ENCODE assay signal across 8 cellular contexts in genomic region chr2:226835796-226836547, GRCh38. TPM values are rescaled to one million over a fixed set of nuclear protein-coding genes. Genes with fewer than 3 reads are reported as not detected.
DNase-seq lines count a peak whose midpoint lies in the region; ATAC-seq, FAIRE-seq and TF ChIP-seq lines count a peak whose summit lies in the region.

TSS of gene RHBDD1 (plus strand) at chr2:226836054. CDS start at chr2:226864694, 28,640 bp downstream.

- H3K9me3 ChIP-seq in CD8-positive, alpha-beta memory T cell (ENCODE audit: low read length), result no peaks in the 10 kb centered on the region
- H3K9me3 ChIP-seq in H1 (ENCODE audit: insufficient read depth in 2 of 2, low read depth in 1 of 2, low read length in 1 of 2) (no peaks in the 10 kb centered on the region), mesenchymal stem cell (ENCODE audit: control insufficient read depth, low read length) (no peaks in the 10 kb centered on the region)

- TF ChIP-seq CTCF in H1 (IDR thresholded peaks at IDR 0.05; ENCODE audit: control extremely low read depth in 1 of 3, insufficient read depth in 1 of 3, low read depth in 1 of 3, low read length in 3 of 3), result peak in 1 of 3 experiments; percentile 1; a peak in 1 of 4 replicates

- H4K91ac ChIP-seq in H1 (replicated peaks; ENCODE audit: insufficient read length, low read length), result peak within 1 kb of the TSS; percentile 97
- peak within 1 kb of the TSS; percentile 99 for H4K91ac ChIP-seq in mesenchymal stem cell (ENCODE audit: low read length)

- peak within 1 kb of the TSS; percentile 90 for H2AFZ ChIP-seq in H1 (ENCODE audit: low read length)
- H2AFZ ChIP-seq in mesenchymal stem cell (ENCODE audit: low read depth, low read length), result peak within 1 kb of the TSS; percentile 90

- TF ChIP-seq RAD21 in H1 (IDR thresholded peaks at IDR 0.05 in 1 of 2, conservative IDR thresholded peaks at IDR 0.05 in 1 of 2; ENCODE audit: low read depth in 2 of 2, low read length in 2 of 2), result no peak

- no peaks in the 10 kb centered on the region for H3K27me3 ChIP-seq in CD8-positive, alpha-beta memory T cell (ENCODE audit: insufficient read depth, low read length, poor library complexity, severe bottlenecking)
- H3K27me3 ChIP-seq in H1 (replicated peaks in 1 of 4; ENCODE audit: control insufficient read depth in 3 of 4, extremely low read depth in 1 of 4, insufficient read depth in 3 of 4, low read length in 3 of 4), result peaks cover 0 to 6% (median 0%) of the 10 kb centered on the region in 4 experiments; a peak in 3 of 7 replicates
- H3K27me3 ChIP-seq in mesenchymal stem cell (ENCODE audit: control insufficient read depth in 1 of 2, insufficient read depth in 1 of 2, low read length in 2 of 2), result no peaks in the 10 kb centered on the region

- H2BK5ac ChIP-seq in H1 (ENCODE audit: low read depth, low read length), result peak within 1 kb of the TSS; percentile 96
- H2BK5ac ChIP-seq in mesenchymal stem cell (ENCODE audit: low read depth, low read length, poor library complexity, severe bottlenecking), result peak within 1 kb of the TSS; percentile 85

- TF ChIP-seq POLR2A in H1 (IDR thresholded peaks at IDR 0.05; ENCODE audit: control extremely low read depth in 1 of 2, low read depth in 2 of 2, low read length in 2 of 2), result peak; percentile 57 to 85

- peak within 1 kb of the TSS; percentile 91 for H4K5ac ChIP-seq in H1 (ENCODE audit: insufficient read length, low read depth, low read length)

- peak within 1 kb of the TSS; percentile 86 to 98 (median 94) for H3K4me3 Mint-ChIP-seq in CD8-positive, alpha-beta memory T cell

- H3K14ac ChIP-seq in H1 (ENCODE audit: insufficient read length), result no peak within 1 kb of the TSS
- peak within 1 kb of the TSS; percentile 91 to 97 for H3K14ac ChIP-seq in mesenchymal stem cell (ENCODE audit: low read length in 2 of 2)

- peak; percentile 24 for FAIRE-seq in H1 (lab: Jason Lieb, UNC)

- POLR2A ChIA-PET in CD8-positive, alpha-beta memory T cell (lab: Charles Lee), result interaction anchor here (0.7 to 3.0 kb wide), 6 partner anchors 33 to 63 kb away, joined by 3 to 33 read pairs (median 5); partner anchors contain the start of gene IRS1
- POLR2A ChIA-PET in H1 (lab: Charles Lee; ENCODE audit: partially characterized antibody), result interaction anchor here (0.7 to 1.7 kb wide), 17 partner anchors 9 to 1173 kb away, joined by 3 to 10 read pairs (median 4); no protein-coding TSS in a partner anchor

- H4K8ac ChIP-seq in H1 (ENCODE audit: extremely low read depth, insufficient read depth, low read length) (peak within 1 kb of the TSS; percentile 96), mesenchymal stem cell (ENCODE audit: low read length) (peak within 1 kb of the TSS; percentile 99)

- no peaks in the 10 kb centered on the region for H3K36me3 ChIP-seq in CD8-positive, alpha-beta memory T cell (ENCODE audit: insufficient read depth, low read length)
- H3K36me3 ChIP-seq in H1 (ENCODE audit: control insufficient read depth in 2 of 4, insufficient read depth in 4 of 4, low read length in 3 of 4) (peaks cover 0 to 8% (median 0%) of the 10 kb centered on the region in 4 experiments; a peak in 1 of 8 replicates), mesenchymal stem cell (ENCODE audit: control insufficient read depth in 1 of 2, insufficient read depth in 2 of 2, low read depth in 1 of 2, low read length in 2 of 2) (peaks cover 0 to 19% of the 10 kb centered on the region in 2 experiments)

- peaks cover 0 to 13% (median 1%) of the 10 kb centered on the region in 3 donors for H3K36me3 Mint-ChIP-seq in CD8-positive, alpha-beta memory T cell

- H2BK12ac ChIP-seq in H1 (ENCODE audit: low read depth, low read length) (peak within 1 kb of the TSS; percentile 51; the same call in 1 of the 2 replicates), mesenchymal stem cell (ENCODE audit: low read length in 2 of 2) (peak within 1 kb of the TSS; percentile 89 to 95)

- H3K27ac Mint-ChIP-seq in CD8-positive, alpha-beta memory T cell, result peak within 1 kb of the TSS; percentile 96 to 100 (median 99)

- 0 out of 4 replicates have a peak, but pooled peaks cover 0 to 4% of the 10 kb centered on the region in 2 experiments for H3K79me2 ChIP-seq in H1 (ENCODE audit: control insufficient read depth in 1 of 2, insufficient read depth in 2 of 2, low read length in 2 of 2)

- H3K18ac ChIP-seq in H1 (ENCODE audit: extremely low read depth, low read length) (peak within 1 kb of the TSS; percentile 60), mesenchymal stem cell (ENCODE audit: low read depth in 1 of 2, low read length in 2 of 2) (peak within 1 kb of the TSS; percentile 95 to 100)

- peaks cover 0 to 2% of the 10 kb centered on the region in 2 donors for H3K27me3 Mint-ChIP-seq in CD8-positive, alpha-beta memory T cell

- H3K79me1 ChIP-seq in H1 (ENCODE audit: low read depth, low read length) (no peaks in the 10 kb centered on the region), mesenchymal stem cell (replicated peaks; ENCODE audit: low read length, poor library complexity, severe bottlenecking) (peaks cover 12% of the 10 kb centered on the region)

- H3K4ac ChIP-seq in H1 (replicated peaks; ENCODE audit: insufficient read length, low read depth, low read length) (no peak within 1 kb of the TSS), mesenchymal stem cell (ENCODE audit: low read depth in 1 of 2, low read length in 2 of 2) (peak within 1 kb of the TSS; percentile 83 to 99)

- no peaks in the 10 kb centered on the region for H3K9me3 Mint-ChIP-seq in CD8-positive, alpha-beta memory T cell

- H2AK5ac ChIP-seq in H1 (ENCODE audit: low read depth, low read length), result no peak within 1 kb of the TSS
- H2AK5ac ChIP-seq in mesenchymal stem cell (ENCODE audit: low read length, severe bottlenecking), result no peak within 1 kb of the TSS

- H3K9ac ChIP-seq in H1 (replicated peaks in 1 of 4; ENCODE audit: extremely low read depth in 1 of 4, low read depth in 3 of 4, low read length in 3 of 4), result peak within 1 kb of the TSS; percentile 45 to 84 (median 69)
- H3K9ac ChIP-seq in mesenchymal stem cell (ENCODE audit: low read length), result peak within 1 kb of the TSS; percentile 90

- H3K23ac ChIP-seq in H1 (ENCODE audit: insufficient read length) (no peak within 1 kb of the TSS), mesenchymal stem cell (ENCODE audit: low read length in 2 of 2) (peak within 1 kb of the TSS; percentile 47 to 85)

- no peak for TF ChIP-seq EP300 in H1 (IDR thresholded peaks at IDR 0.05; ENCODE audit: borderline replicate concordance in 1 of 2, low read depth in 2 of 2, low read length in 2 of 2)

- peaks cover 6% of the 10 kb centered on the region; the same call in 1 of the 2 replicates for H3K23me2 ChIP-seq in H1 (ENCODE audit: low read depth, low read length)

- H3K4me1 ChIP-seq in CD8-positive, alpha-beta memory T cell (ENCODE audit: insufficient read depth, low read length), result peaks cover 52% of the 10 kb centered on the region
- peaks cover 0 to 5% (median 1%) of the 10 kb centered on the region in 4 experiments; a peak in 5 of 7 replicates for H3K4me1 ChIP-seq in H1 (replicated peaks in 1 of 4; ENCODE audit: control insufficient read depth in 3 of 4, insufficient read depth in 4 of 4, low read length in 3 of 4)
- H3K4me1 ChIP-seq in mesenchymal stem cell (ENCODE audit: control insufficient read depth, insufficient read depth, low read depth, low read length), result peaks cover 6% of the 10 kb centered on the region

- no peaks in the 10 kb centered on the region for H4K20me1 ChIP-seq in H1 (replicated peaks in 1 of 2; ENCODE audit: control insufficient read depth in 1 of 2, insufficient read depth in 2 of 2, low read length in 2 of 2)

- ATAC-seq in GM19467 (IDR thresholded peaks at IDR 0.05; ENCODE audit: unreplicated experiment), result peak; percentile 82

- H3K4me1 Mint-ChIP-seq in CD8-positive, alpha-beta memory T cell, result peaks cover 56 to 67% (median 67%) of the 10 kb centered on the region in 3 donors

- peak; percentile 89 to 97 (median 93) for DNase-seq in CD8-positive, alpha-beta memory T cell
- DNase-seq in HS-27A (ENCODE audit: low read depth) (peak; percentile 67), NOMO-1 (lab: John Stamatoyannopoulos, UW; ENCODE audit: unreplicated experiment in 2 of 2) (peak; percentile 87 to 92), H1 (ENCODE audit: low read depth in 1 of 2, low spot score in 2 of 2) (peak; percentile 78 to 90), mesenchymal stem cell (peak; percentile 93)
- DNase-seq in activated CD8-positive, alpha-beta memory T cell treated with anti-CD3 and anti-CD28 coated beads for 48 hours (ENCODE audit: low read depth in 2 of 3, low spot score in 2 of 3), result peak; percentile 82 to 93 (median 82)
- peak; percentile 92 for DNase-seq in stimulated activated CD8-positive, alpha-beta memory T cell treated with anti-CD3 and anti-CD28 coated beads, Interleukin-12 subunit alpha, Interleukin-12 subunit beta, amount 100 ng/mL, for 4 hours (ENCODE audit: low read depth)

- no peak within 1 kb of the TSS for H2BK15ac ChIP-seq in H1 (ENCODE audit: low read length)
- peak within 1 kb of the TSS; percentile 99 for H2BK15ac ChIP-seq in mesenchymal stem cell (ENCODE audit: low read depth, poor library complexity, severe bottlenecking)

- no peak within 1 kb of the TSS for H2BK120ac ChIP-seq in H1 (replicated peaks; ENCODE audit: low read depth, low read length)
- H2BK120ac ChIP-seq in mesenchymal stem cell (ENCODE audit: low read depth, low read length), result peak within 1 kb of the TSS; percentile 97

- H2BK20ac ChIP-seq in H1 (ENCODE audit: low read length), result no peak within 1 kb of the TSS

- H3K4me2 ChIP-seq in H1 (ENCODE audit: insufficient read depth in 1 of 2, low read depth in 2 of 2, low read length in 2 of 2) (peak within 1 kb of the TSS; percentile 67 to 73), mesenchymal stem cell (ENCODE audit: low read length, poor library complexity, severe bottlenecking) (peak within 1 kb of the TSS; percentile 88)

- H3K4me3 ChIP-seq in CD8-positive, alpha-beta memory T cell (ENCODE audit: low read length), result peak within 1 kb of the TSS; percentile 85
- peak within 1 kb of the TSS; percentile 55 to 70 (median 66) for H3K4me3 ChIP-seq in H1 (ENCODE audit: extremely low read depth in 1 of 4, insufficient read depth in 2 of 4, low read depth in 3 of 4, low read length in 4 of 4)
- peak within 1 kb of the TSS; percentile 92 to 94 for H3K4me3 ChIP-seq in mesenchymal stem cell (ENCODE audit: insufficient read depth in 1 of 2, low read depth in 1 of 2, low read length in 2 of 2)

- H3K27ac ChIP-seq in CD8-positive, alpha-beta memory T cell (ENCODE audit: low read depth, low read length), result peak within 1 kb of the TSS; percentile 99
- H3K27ac ChIP-seq in H1 (ENCODE audit: low read depth, low read length) (peak within 1 kb of the TSS; percentile 69; the same call in 1 of the 2 replicates), mesenchymal stem cell (ENCODE audit: low read length, poor library complexity, severe bottlenecking) (peak within 1 kb of the TSS; percentile 75)

- CTCF ChIA-PET in CD8-positive, alpha-beta memory T cell (lab: Charles Lee), result interaction anchor here (1.0 to 1.6 kb wide), 5 partner anchors 15 to 63 kb away, joined by 3 to 5 read pairs (median 4); partner anchors contain the start of gene IRS1
- CTCF ChIA-PET in H1 (lab: Charles Lee; ENCODE audit: partially characterized antibody), result interaction anchor here (0.6 to 2.6 kb wide), 9 partner anchors 15 to 1714 kb away, joined by 3 to 8 read pairs (median 3); partner anchors contain the start of gene IRS1

- no peak within 1 kb of the TSS for H3K56ac ChIP-seq in H1 (replicated peaks; ENCODE audit: insufficient read length, low read depth, low read length)

- WGBS in H1 (ENCODE audit: extremely low coverage in 1 of 2, insufficient coverage in 1 of 2, insufficient read length in 1 of 2, insufficient replicate concordance in 2 of 2, low coverage in 1 of 2, low lambda C conversion rate in 2 of 2, missing lambda C conversion rate in 1 of 2), 2 experiments, result 1% methylated on average over 30 of the region's 75 CpGs; no CpG with 5 or more reads in 1 of the 2 experiments
- under 1% methylated on average over 63 of the region's 75 CpGs for WGBS in mesenchymal stem cell

RNA-seq across cellular contexts. Expression of gene RHBDD1, which starts in this region (rescaled TPM):
- 10 to 100 TPM; 32.8 to 35.7 TPM for total RNA-seq in CD8-positive, alpha-beta memory T cell
- 19.2 TPM for polyA plus RNA-seq in CD8-positive, alpha-beta memory T cell
- 20.3 and 23.1 TPM in 2 replicates for total RNA-seq in H1 (2021; fragmentation: NEBNext Ultra II Directional; extraction: Animal tissue kit (Norgen Biotek cat#: 25700))
- polyA plus RNA-seq in H1 (2011; rRNA removed), result 9.4 and 10.5 TPM in 2 replicates
- polyA plus RNA-seq in H1 (2011; cell fraction: cytosol; rRNA removed), result 9.8 TPM
- polyA plus RNA-seq in H1 (2011; cell fraction: nucleus; rRNA removed), result 12.9 TPM
- polyA plus RNA-seq in H1 (2012, experiment 1 of 2), result 10.3 to 14.6 TPM (median 12.9 TPM) in 4 replicates
- 1.2 TPM for polyA plus RNA-seq in H1 (2012, experiment 2 of 2)
- polyA plus RNA-seq in H1 (2013, experiment 1 of 2), result 16.4 TPM
- 18.1 TPM for polyA plus RNA-seq in H1 (2013, experiment 2 of 2)
- 72.8 and 74.6 TPM in 2 replicates for polyA minus RNA-seq in H1 (2011; rRNA and poly(A)+ RNA removed)
- 14.8 TPM for polyA minus RNA-seq in H1 (2011; cell fraction: cytosol; rRNA and poly(A)+ RNA removed)
- polyA minus RNA-seq in H1 (2011; cell fraction: nucleus; rRNA and poly(A)+ RNA removed), result 66.7 TPM
- 20.6 TPM for polyA plus RNA-seq in mesenchymal stem cell (2013, experiment 1 of 2)
- polyA plus RNA-seq in mesenchymal stem cell (2013, experiment 2 of 2), result 20.9 TPM

Comparison
In these comparisons a context has a peak if more than half of its experiments do, and no peak if none do; other contexts are left out.
1. Peak in every context shown above with its lines: DNase-seq, ATAC-seq, H3K4me3 ChIP-seq and H3K27ac ChIP-seq.